1 cellular context compared by ENCODE assay signal in genomic region chr21:42568834-42569731, GRCh38.
TF ChIP-seq lines count a peak whose summit lies in the region.

No MANE protein-coding gene starts in this region.

TF ChIP-seq in HepG2, 621 proteins besides CTCF, POLR2A, EP300 and RAD21 (continued from another document):
- TF ChIP-seq ARHGAP35 (CRISPR knock-in tag; IDR thresholded peaks at IDR 0.05; ENCODE audit: borderline replicate concordance) (no peak), ARID2 (CRISPR knock-in tag; IDR thresholded peaks at IDR 0.05; ENCODE audit: borderline replicate concordance) (no peak), ZFP36L2 (CRISPR knock-in tag; IDR thresholded peaks at IDR 0.05) (no peak), ZBTB34 (CRISPR knock-in tag; IDR thresholded peaks at IDR 0.05) (no peak), ZSCAN25 (CRISPR knock-in tag; IDR thresholded peaks at IDR 0.05) (no peak), ZNF362 (CRISPR knock-in tag; IDR thresholded peaks at IDR 0.05; ENCODE audit: borderline replicate concordance) (no peak), ZNF260 (CRISPR knock-in tag; IDR thresholded peaks at IDR 0.05; ENCODE audit: borderline replicate concordance, low read depth) (no peak), E2F2 (CRISPR knock-in tag; IDR thresholded peaks at IDR 0.05; ENCODE audit: borderline replicate concordance) (no peak), ZFP82 (CRISPR knock-in tag; IDR thresholded peaks at IDR 0.05; ENCODE audit: borderline replicate concordance) (no peak), ZNF34 (CRISPR knock-in tag; IDR thresholded peaks at IDR 0.05; ENCODE audit: borderline replicate concordance) (no peak), ZNF557 (CRISPR knock-in tag; IDR thresholded peaks at IDR 0.05) (no peak)
